21 cellular contexts compared by ENCODE assay signal in the genomic region with DNA sequence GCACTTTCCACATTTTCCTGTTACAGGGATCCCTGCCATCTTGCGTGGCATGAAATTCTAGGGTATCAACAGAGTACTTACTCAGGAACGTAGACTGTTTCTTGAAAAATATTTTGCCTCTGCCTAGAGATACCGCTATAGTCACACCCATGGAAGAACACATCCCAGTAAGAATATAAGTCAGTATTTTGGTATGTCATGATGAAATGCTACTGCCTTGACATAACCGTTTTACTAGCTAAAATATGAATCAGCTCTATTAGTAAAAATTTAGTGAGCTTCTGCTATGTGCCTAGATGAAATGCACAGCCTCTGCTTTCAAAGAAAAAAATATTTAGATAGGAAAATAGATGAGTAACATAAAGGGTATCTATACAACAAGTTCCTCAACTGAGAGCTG.
"Had no signal": no experiment of that assay in that cellular context is flagged by ENCODE, and none has a peak within 500 bp of the region (broad histone marks: within the 10 kb centered on the region; RNA-seq: fewer than 3 reads in every experiment).

No MANE protein-coding gene starts in this region.

- H3K4me3 ChIP-seq: left ventricle myocardium inferior, mucosa of descending colon, skin epidermis, tibial artery, vagina had no signal

- H3K36me3 ChIP-seq: left ventricle myocardium inferior, tibial artery, vagina had no signal

- H3K27ac ChIP-seq: left ventricle myocardium inferior, parathyroid adenoma, skin epidermis, tibial artery, vagina had no signal

- H3K27me3 ChIP-seq: tibial artery, vagina had no signal

- DNase-seq: activated CD4-positive, alpha-beta T cell treated with anti-CD3 and anti-CD28 coated beads, Interleukin-2, amount 10 ng/mL, durations not matched to agents 7 days and 5 days; activated CD4-positive, CD25-positive, alpha-beta regulatory T cell; activated CD8-positive, alpha-beta memory T cell treated with anti-CD3 and anti-CD28 coated beads for 24 hours; activated naive CD8-positive, alpha-beta T cell treated with anti-CD3 and anti-CD28 coated beads for 36 hours; anterior cingulate cortex; cerebellar nuclear complex; dermis blood vessel endothelial cell; effector memory CD8-positive, alpha-beta T cell; glutamatergic neuron; hypothalamus; left ventricle myocardium inferior; mucosa of descending colon; naive thymus-derived CD4-positive, alpha-beta T cell; retina; stimulated activated CD4-positive, alpha-beta T cell treated with anti-CD3 and anti-CD28 coated beads, Interleukin-15, amount 100 ng/mL, for 24 hours; stimulated activated CD4-positive, alpha-beta T cell treated with anti-CD3 and anti-CD28 coated beads, Interleukin-4, amount 100 ng/mL, for 1 hour; stimulated activated naive B cell treated with anti-CD40 and anti-IgM and Interleukin-4, amounts not matched to agents 10 μg/mL and 1 μg/mL and 100 μg/mL, for 72 hours; tibial artery had no signal

- H3K4me1 ChIP-seq: parathyroid adenoma, vagina had no signal

- ATAC-seq: effector memory CD8-positive, alpha-beta T cell; mucosa of descending colon; naive thymus-derived CD4-positive, alpha-beta T cell; stimulated activated naive B cell treated with anti-CD40 and anti-IgM and Interleukin-4, amounts not matched to agents 10 μg/mL and 1 μg/mL and 100 μg/mL, for 72 hours had no signal
